ENCODE assay signal across 8 cellular contexts in the genomic region with DNA sequence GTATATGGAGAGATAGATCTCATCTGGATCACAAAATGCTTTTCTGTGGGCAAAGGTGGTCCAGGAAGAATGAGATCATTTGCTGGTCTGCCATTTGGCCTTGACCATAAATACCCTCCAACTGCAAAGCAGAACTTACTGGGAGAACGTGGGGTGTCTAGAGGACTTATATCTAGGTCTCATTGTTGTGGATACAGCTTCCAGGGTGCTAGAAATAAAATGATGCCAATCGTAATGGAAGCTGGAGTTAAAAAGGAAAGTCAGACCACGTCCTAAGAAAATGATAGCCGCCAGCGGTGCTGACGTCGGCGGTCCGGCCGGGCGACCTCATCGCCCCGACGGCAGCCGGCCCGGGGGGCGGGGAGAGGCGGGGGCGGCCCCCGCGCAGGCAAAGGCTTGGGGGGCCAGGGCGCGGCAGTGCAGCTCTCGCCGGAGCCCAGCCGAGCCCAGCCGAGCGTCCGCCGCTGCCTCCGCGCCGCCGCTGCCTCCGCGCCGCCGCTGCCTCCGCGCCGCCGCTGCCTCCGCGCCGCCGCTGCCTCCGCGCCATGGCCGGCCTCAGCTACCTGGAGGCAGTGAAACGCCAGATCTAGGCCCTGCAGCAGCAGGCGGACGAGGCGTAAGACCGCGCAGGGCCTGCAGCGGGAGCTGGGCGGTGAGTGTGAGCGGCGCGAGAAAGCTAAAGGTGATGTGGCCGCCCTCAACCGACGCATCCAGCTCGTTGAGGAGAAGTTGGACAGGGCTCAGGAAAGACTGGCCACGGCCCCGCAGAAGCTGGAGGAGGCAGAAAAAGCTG.
DNase-seq lines count a peak whose midpoint lies in the region; ATAC-seq and TF ChIP-seq lines count a peak whose summit lies in the region.

No MANE protein-coding gene starts in this region.

- H3K4me3 ChIP-seq in SJCRH30 (peak overlapping the region; percentile 67), right cardiac atrium (ENCODE audit: low read length) (peak overlapping the region; percentile 60), sigmoid colon (peak overlapping the region; percentile 43 to 59 (median 58))

- H3K4me1 ChIP-seq in SJCRH30 (no peaks in the 10 kb centered on the region), right cardiac atrium (ENCODE audit: control insufficient read depth, insufficient read depth, low read length) (peaks cover 1% of the 10 kb centered on the region), sigmoid colon (peaks cover 0 to 9% (median 0%) of the 10 kb centered on the region in 4 donors)

- TF ChIP-seq CTCF in sigmoid colon (IDR thresholded peaks at IDR 0.05), result no peak

- H3K27ac ChIP-seq in SJCRH30 (no peak overlapping the region; the same call in 1 of the 2 replicates), adipose tissue (ENCODE audit: low read depth, low read length) (peak overlapping the region; percentile 33), right cardiac atrium (ENCODE audit: low read length) (peak overlapping the region; percentile 51), sigmoid colon (peak overlapping the region; percentile 85 to 87 (median 86))

- TF ChIP-seq POLR2A in sigmoid colon (IDR thresholded peaks at IDR 0.05), result no peak

- intact Hi-C loops in right cardiac atrium (cut with DNase I) (no loop called here), sigmoid colon (cut with DNase I) (loop anchor here (2.0 to 5.0 kb wide), 4 partner anchors 40 to 148 kb away; a partner anchor contains a TSS)

- DNase-seq in CD1c-positive myeloid dendritic cell (ENCODE audit: extremely low spot score) (peak; percentile 29), SJCRH30 (peak; percentile 53 to 62), right cardiac atrium (peak; percentile 65 to 83 (median 82)), sigmoid colon (peak; percentile 79), dedifferentiated amniotic fluid mesenchymal stem cell (ENCODE audit: extremely low spot score) (no peak)

- WGBS in adipose tissue, 3 donors, result 1 to 15% (median 13%) methylated on average over 46 to 66 of the region's 66 CpGs
- WGBS in right cardiac atrium, result 12% methylated on average over 65 of the region's 66 CpGs
- WGBS in sigmoid colon, 2 donors, result 7 to 12% methylated on average over 66 of the region's 66 CpGs

- H3K9me3 ChIP-seq in SJCRH30 (replicated peaks) (no peaks in the 10 kb centered on the region), right cardiac atrium (ENCODE audit: control insufficient read depth, low read length) (no peaks in the 10 kb centered on the region), sigmoid colon (no peaks in the 10 kb centered on the region)

- H3K36me3 ChIP-seq in SJCRH30 (no peaks in the 10 kb centered on the region), sigmoid colon (no peaks in the 10 kb centered on the region)

- H3K27me3 ChIP-seq in SJCRH30 (no peaks in the 10 kb centered on the region), right cardiac atrium (ENCODE audit: control insufficient read depth, insufficient read depth) (no peaks in the 10 kb centered on the region), sigmoid colon (no peaks in the 10 kb centered on the region)

- peak; percentile 86 for ATAC-seq in GM19372 (IDR thresholded peaks at IDR 0.05; ENCODE audit: low read depth, unreplicated experiment)
- ATAC-seq in HG03439 (IDR thresholded peaks at IDR 0.05; ENCODE audit: unreplicated experiment), result peak; percentile 94
- ATAC-seq in right cardiac atrium, result peak; percentile 90 to 91

- TF ChIP-seq EP300 in sigmoid colon (IDR thresholded peaks at IDR 0.05), result no peak
